In genomic region chr2:121492409-121492808, GRCh38 we compare ENCODE assay signal across 29 cellular contexts. TPM values are rescaled to one million over a fixed set of nuclear protein-coding genes. Genes with fewer than 3 reads are reported as not detected.
"Had no signal": no experiment of that assay in that cellular context is flagged by ENCODE, and none has a peak within 500 bp of the region (broad histone marks: within the 10 kb centered on the region; RNA-seq: fewer than 3 reads in every experiment).

No MANE protein-coding gene starts in this region.

- H3K27me3 Mint-ChIP-seq: activated CD4-positive, alpha-beta T cell treated with anti-CD3 and anti-CD28 coated beads for 36 hours; activated naive CD4-positive, alpha-beta T cell treated with anti-CD3 and anti-CD28 coated beads, Interleukin-2, amount 50 U/mL, for 24 hours; activated naive CD8-positive, alpha-beta T cell treated with anti-CD3 and anti-CD28 coated beads, Interleukin-2, amount 50 U/mL, for 24 hours had no signal

- H3K9ac ChIP-seq: parathyroid adenoma had no signal

- H3K9me3 Mint-ChIP-seq: activated naive CD4-positive, alpha-beta T cell treated with anti-CD3 and anti-CD28 coated beads, Interleukin-2, amount 50 U/mL, for 24 hours; activated naive CD8-positive, alpha-beta T cell treated with anti-CD3 and anti-CD28 coated beads, Interleukin-2, amount 50 U/mL, for 24 hours; nephron progenitor cell; WTC11 had no signal

- H3K27ac Mint-ChIP-seq: activated CD4-positive, alpha-beta T cell treated with anti-CD3 and anti-CD28 coated beads for 36 hours; activated naive CD4-positive, alpha-beta T cell treated with anti-CD3 and anti-CD28 coated beads, Interleukin-2, amount 50 U/mL, for 24 hours; activated naive CD8-positive, alpha-beta T cell treated with anti-CD3 and anti-CD28 coated beads, Interleukin-2, amount 50 U/mL, for 24 hours; nephron progenitor cell; WTC11 had no signal

- ATAC-seq: activated CD4-positive, alpha-beta T cell treated with anti-CD3 and anti-CD28 coated beads for 36 hours; activated naive CD8-positive, alpha-beta T cell treated with anti-CD3 and anti-CD28 coated beads, Interleukin-2, amount 50 U/mL, for 24 hours; gastrocnemius medialis; left cardiac atrium; left ventricle myocardium superior; mucosa of descending colon; psoas muscle; SK-N-SH treated with all-trans-retinoic acid at 6 μM for 48 hours; WTC11 had no signal

- H3K4me1 Mint-ChIP-seq: nephron progenitor cell had no signal

- H2AFZ ChIP-seq: parathyroid adenoma had no signal

- H3K4me3 ChIP-seq: breast epithelium, gastrocnemius medialis, mucosa of descending colon, psoas muscle, smooth muscle cell, suprapubic skin, tibial nerve had no signal

- H3K36me3 ChIP-seq: breast epithelium, gastrocnemius medialis had no signal

- H3K4me2 ChIP-seq: smooth muscle cell had no signal

- H3K4me3 Mint-ChIP-seq: activated CD4-positive, alpha-beta T cell treated with anti-CD3 and anti-CD28 coated beads for 36 hours; activated naive CD4-positive, alpha-beta T cell treated with anti-CD3 and anti-CD28 coated beads, Interleukin-2, amount 50 U/mL, for 24 hours; activated naive CD8-positive, alpha-beta T cell treated with anti-CD3 and anti-CD28 coated beads, Interleukin-2, amount 50 U/mL, for 24 hours; nephron progenitor cell; WTC11 had no signal

- H3K27me3 ChIP-seq: breast epithelium, gastrocnemius medialis, suprapubic skin, tibial nerve had no signal

- H3K27ac ChIP-seq: breast epithelium, parathyroid adenoma, psoas muscle, suprapubic skin, tibial nerve had no signal

- H3K9me3 ChIP-seq: breast epithelium, gastrocnemius medialis, mucosa of descending colon, psoas muscle, suprapubic skin, tibial nerve had no signal

- DNase-seq: activated CD4-positive, alpha-beta T cell treated with anti-CD3 and anti-CD28 coated beads for 36 hours; activated CD8-positive, alpha-beta memory T cell treated with anti-CD3 and anti-CD28 coated beads for 24 hours; activated naive CD8-positive, alpha-beta T cell treated with anti-CD3 and anti-CD28 coated beads, Interleukin-2, amount 50 U/mL, for 24 hours; amygdala; dermis blood vessel endothelial cell; effector CD4-positive, alpha-beta T cell; erythroblast; gastrocnemius medialis; glutamatergic neuron; left cardiac atrium; left ventricle myocardium superior; mucosa of descending colon; nephron progenitor cell; psoas muscle; stimulated activated CD4-positive, alpha-beta T cell treated with anti-CD3 and anti-CD28 coated beads, Interleukin-1b, Interleukin-23, amount 100 ng/mL, for 48 hours; stimulated activated CD4-positive, alpha-beta T cell treated with anti-CD3 and anti-CD28 coated beads, Interleukin-4, amount 100 ng/mL, for 4 hours; stimulated activated CD8-positive, alpha-beta memory T cell treated with anti-CD3 and anti-CD28 coated beads, Interleukin-4, amount 100 ng/mL, for 48 hours; stimulated activated naive CD4-positive, alpha-beta T cell; T-helper 2 cell had no signal

RNA-seq across cellular contexts. Expression of gene RNU4ATAC, which starts 38.3 kb away (rescaled TPM):
- polyA plus RNA-seq: keratinocyte, psoas muscle, urinary bladder had no signal
